ENCODE assay signal across 9 cellular contexts in genomic region chr12:26732010-26732908, GRCh38.
DNase-seq lines count a peak whose midpoint lies in the region; ATAC-seq and TF ChIP-seq lines count a peak whose summit lies in the region.
"Had no signal": no experiment of that assay in that cellular context is flagged by ENCODE, and none has a peak within 500 bp of the region (broad histone marks: within the 10 kb centered on the region; RNA-seq: fewer than 3 reads in every experiment).

No MANE protein-coding gene starts in this region.

- intact Hi-C loops in head of caudate nucleus (cut with DNase I), result no loop called here

- no peak for DNase-seq in stimulated activated naive CD8-positive, alpha-beta T cell treated with anti-CD3 and anti-CD28 coated beads, Interleukin-15, Interleukin-2, amounts not matched to agents 100 U/mL and 50 U/mL, for 24 hours
- DNase-seq in OCI-M1 (lab: John Stamatoyannopoulos, UW), result peak; percentile 79
- no peak for DNase-seq in NCI-H1417 treated with DMSO at 0.1 percent for 48 hours (lab: John Stamatoyannopoulos, UW)
- DNase-seq in NCI-H1092 treated with DMSO at 0.1 percent for 48 hours (lab: John Stamatoyannopoulos, UW), result no peak
- no peak for DNase-seq in head of caudate nucleus
- no peak for DNase-seq in progenitor cell of endocrine pancreas (ENCODE audit: low spot score, unreplicated experiment)
- DNase-seq: activated gamma-delta T cell had no signal

- no peak overlapping the region for H3K4me3 Mint-ChIP-seq in stimulated activated naive CD8-positive, alpha-beta T cell treated with anti-CD3 and anti-CD28 coated beads, Interleukin-15, Interleukin-2, amounts not matched to agents 100 ng/mL and 50 ng/mL, for 24 hours
- no peak overlapping the region for H3K4me3 Mint-ChIP-seq in progenitor cell of endocrine pancreas (ENCODE audit: low read depth)

- peak overlapping the region; percentile 6 for H3K27ac Mint-ChIP-seq in stimulated activated naive CD8-positive, alpha-beta T cell treated with anti-CD3 and anti-CD28 coated beads, Interleukin-15, Interleukin-2, amounts not matched to agents 100 ng/mL and 50 ng/mL, for 24 hours
- H3K27ac Mint-ChIP-seq in progenitor cell of endocrine pancreas, result no peak overlapping the region

- peaks cover 3% of the 10 kb centered on the region for H3K9me3 Mint-ChIP-seq in stimulated activated naive CD8-positive, alpha-beta T cell treated with anti-CD3 and anti-CD28 coated beads, Interleukin-15, Interleukin-2, amounts not matched to agents 100 ng/mL and 50 ng/mL, for 24 hours
- no peaks in the 10 kb centered on the region for H3K9me3 Mint-ChIP-seq in progenitor cell of endocrine pancreas (ENCODE audit: low read depth)

- H3K36me3 Mint-ChIP-seq in stimulated activated naive CD8-positive, alpha-beta T cell treated with anti-CD3 and anti-CD28 coated beads, Interleukin-15, Interleukin-2, amounts not matched to agents 100 ng/mL and 50 ng/mL, for 24 hours (ENCODE audit: low read depth), result peaks cover 15% of the 10 kb centered on the region
- H3K36me3 Mint-ChIP-seq in progenitor cell of endocrine pancreas (ENCODE audit: insufficient read depth), result peaks cover 2% of the 10 kb centered on the region

- H3K4me1 Mint-ChIP-seq in stimulated activated naive CD8-positive, alpha-beta T cell treated with anti-CD3 and anti-CD28 coated beads, Interleukin-15, Interleukin-2, amounts not matched to agents 100 ng/mL and 50 ng/mL, for 24 hours (ENCODE audit: low read depth), result peaks cover 83% of the 10 kb centered on the region
- H3K4me1 Mint-ChIP-seq in progenitor cell of endocrine pancreas (ENCODE audit: low read depth), result peaks cover 15% of the 10 kb centered on the region

- no peaks in the 10 kb centered on the region for H3K27me3 Mint-ChIP-seq in stimulated activated naive CD8-positive, alpha-beta T cell treated with anti-CD3 and anti-CD28 coated beads, Interleukin-15, Interleukin-2, amounts not matched to agents 100 ng/mL and 50 ng/mL, for 24 hours
- no peaks in the 10 kb centered on the region for H3K27me3 Mint-ChIP-seq in progenitor cell of endocrine pancreas

- ATAC-seq in stimulated activated naive CD8-positive, alpha-beta T cell treated with anti-CD3 and anti-CD28 coated beads, Interleukin-15, Interleukin-2, amounts not matched to agents 100 U/mL and 50 U/mL, for 24 hours, result no peak
- ATAC-seq in HG03064 (IDR thresholded peaks at IDR 0.05; ENCODE audit: low read depth, unreplicated experiment), result peak; percentile 60

- no peak for TF ChIP-seq CTCF in progenitor cell of endocrine pancreas (IDR thresholded peaks at IDR 0.05; ENCODE audit: unreplicated experiment)
